In the genomic region with DNA sequence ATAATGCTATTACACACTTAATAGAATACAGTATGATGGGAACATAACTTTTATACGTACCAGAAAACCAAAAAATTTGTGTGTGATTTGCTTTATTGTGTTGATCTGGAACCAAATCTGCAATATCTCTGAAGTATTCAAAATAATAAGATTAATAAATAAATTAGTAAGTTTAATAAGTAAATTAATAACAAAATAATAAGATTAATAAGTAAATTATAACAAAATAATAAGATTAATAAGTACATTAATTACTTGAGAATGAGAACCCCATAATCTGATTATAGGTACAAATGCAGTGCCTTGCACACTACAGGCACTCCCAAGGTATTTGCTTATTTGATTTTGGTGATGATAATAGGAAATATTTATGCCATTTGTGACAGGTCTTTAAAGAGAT, we compare ENCODE assay signal across 23 cellular contexts.
"Had no signal": no experiment of that assay in that cellular context is flagged by ENCODE, and none has a peak within 500 bp of the region (broad histone marks: within the 10 kb centered on the region; RNA-seq: fewer than 3 reads in every experiment).

No MANE protein-coding gene starts in this region.

- FAIRE-seq: endometrium had no signal

- H3K27ac Mint-ChIP-seq: effector memory CD8-positive, alpha-beta T cell; endodermal cell; immature natural killer cell; mesothelial cell of epicardium; naive B cell; naive thymus-derived CD8-positive, alpha-beta T cell had no signal

- H3K36me3 Mint-ChIP-seq: immature natural killer cell; mesothelial cell of epicardium; naive B cell; naive thymus-derived CD8-positive, alpha-beta T cell had no signal

- DNase-seq: effector CD8-positive, alpha-beta T cell; effector memory CD8-positive, alpha-beta T cell; endodermal cell; erythroblast; esophagus squamous epithelium; foreskin fibroblast; foreskin melanocyte; heart left ventricle; hypothalamus; immature natural killer cell; islet precursor cell; left cardiac atrium; left lung; left ventricle myocardium superior; lower lobe of right lung; mesenchymal stem cell; mucosa of descending colon; naive B cell; naive thymus-derived CD8-positive, alpha-beta T cell had no signal

- H3K4me1 Mint-ChIP-seq: endodermal cell; immature natural killer cell; mesothelial cell of epicardium; naive B cell; naive thymus-derived CD8-positive, alpha-beta T cell had no signal

- ATAC-seq: effector memory CD8-positive, alpha-beta T cell; esophagus mucosa; gastroesophageal sphincter; heart left ventricle; left ventricle myocardium superior; mucosa of descending colon; naive thymus-derived CD8-positive, alpha-beta T cell had no signal

- H3K4me3 Mint-ChIP-seq: effector memory CD8-positive, alpha-beta T cell; endodermal cell; immature natural killer cell; mesothelial cell of epicardium; naive B cell; naive thymus-derived CD8-positive, alpha-beta T cell had no signal

- H3K9me3 Mint-ChIP-seq: endodermal cell had no signal
